ENCODE assay signal across 8 cellular contexts in the genomic region with DNA sequence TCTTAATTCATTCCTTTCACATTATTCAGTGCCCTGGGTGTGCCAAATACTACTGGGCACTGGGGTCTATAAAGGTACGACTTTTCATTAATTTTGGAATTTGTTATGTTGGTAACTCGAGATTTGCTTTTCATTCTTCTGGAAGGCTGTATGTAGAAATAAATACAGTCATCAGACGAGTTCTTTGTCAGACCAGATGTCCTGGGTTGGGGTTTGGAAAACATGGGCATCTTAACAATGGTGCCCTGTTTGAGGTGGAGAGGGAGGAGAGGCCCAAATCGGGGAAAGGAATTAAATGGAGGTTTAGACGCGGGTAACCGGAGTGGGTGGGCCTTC. TPM values are rescaled to one million over a fixed set of nuclear protein-coding genes. Genes with fewer than 3 reads are reported as not detected.
DNase-seq lines count a peak whose midpoint lies in the region; ATAC-seq, FAIRE-seq and TF ChIP-seq lines count a peak whose summit lies in the region.

No MANE protein-coding gene starts in this region.

- DNase-seq in COLO829 (ENCODE audit: low spot score) (peak; percentile 25), SJCRH30 (no peak), fibroblast of mammary gland (ENCODE audit: low read depth) (no peak), pons (ENCODE audit: low spot score) (peak; percentile 82), H54 (ENCODE audit: insufficient read length, low spot score) (no peak)

- no peak for FAIRE-seq in H54 (lab: Jason Lieb, UNC)

- H3K4me3 ChIP-seq in SJCRH30 (peak overlapping the region; percentile 95), fibroblast of mammary gland (ENCODE audit: control insufficient read depth, low read depth, low read length) (peak overlapping the region; percentile 82)

- TF ChIP-seq POLR2A in H54 (IDR thresholded peaks at IDR 0.05; ENCODE audit: low read depth, low read length): no peak

- no peak for ATAC-seq in HG02938 (IDR thresholded peaks at IDR 0.05; ENCODE audit: unreplicated experiment)
- ATAC-seq in GM18907 (IDR thresholded peaks at IDR 0.05; ENCODE audit: unreplicated experiment): no peak
- no peak for ATAC-seq in HG03175 (IDR thresholded peaks at IDR 0.05; ENCODE audit: unreplicated experiment)

- H3K36me3 ChIP-seq in SJCRH30: no peaks in the 10 kb centered on the region

- H3K27me3 ChIP-seq in SJCRH30: no peaks in the 10 kb centered on the region

- H3K4me1 ChIP-seq in SJCRH30: peaks cover 1% of the 10 kb centered on the region; the same call in 1 of the 2 replicates

- TF ChIP-seq CTCF in fibroblast of mammary gland (conservative IDR thresholded peaks at IDR 0.05; ENCODE audit: control insufficient read depth, insufficient read depth, low read depth, low read length): no peak

- H3K9me3 ChIP-seq in SJCRH30 (replicated peaks): no peaks in the 10 kb centered on the region

- H3K27ac ChIP-seq in SJCRH30: peak overlapping the region; percentile 56

RNA-seq across cellular contexts. Expression of gene GLCE, which starts 0.7 kb away (rescaled TPM):
- total RNA-seq in SJCRH30 (2014; rRNA removed; shearing (Covaris generic)): 47.1 and 51.2 TPM in 2 replicates

Comparison
In these comparisons a context has a peak if more than half of its experiments do, and no peak if none do; other contexts are left out.
1. DNase-seq: peak in COLO829 (single experiment) and pons (single experiment); none in SJCRH30 (0 of 2), fibroblast of mammary gland (single experiment) and H54 (single experiment).